In the genomic region with DNA sequence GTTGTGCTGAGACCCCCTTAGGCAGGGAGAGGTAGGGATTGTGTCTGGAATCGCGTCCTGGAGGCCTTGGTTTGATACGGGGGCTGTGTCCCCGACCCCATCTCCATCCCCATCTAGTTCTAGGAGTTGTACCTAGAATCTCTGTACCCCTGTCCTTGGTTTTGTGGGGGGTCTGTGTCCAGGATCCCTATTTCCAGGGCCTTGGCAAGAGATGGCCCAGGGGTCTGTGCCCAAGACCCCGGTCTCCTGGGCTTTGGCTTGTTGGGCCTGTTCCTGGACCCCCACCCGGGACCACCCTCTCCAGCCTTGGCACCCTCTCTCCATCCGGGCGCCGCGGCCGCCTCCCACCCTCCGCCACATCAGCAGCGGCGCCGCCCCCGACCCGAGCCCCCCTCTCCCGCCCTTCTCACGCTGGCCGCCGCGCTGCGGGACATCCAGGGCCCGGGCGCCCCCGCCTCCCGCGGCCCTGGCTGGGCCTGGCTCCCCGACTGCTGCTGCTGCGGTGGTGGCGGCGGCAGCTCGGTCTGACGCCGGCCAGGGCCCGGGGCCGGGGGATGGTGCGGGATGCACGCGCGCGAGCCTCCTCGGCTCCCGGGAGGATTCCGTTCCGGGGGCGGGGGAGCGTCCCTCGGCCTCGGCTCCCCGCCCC, we compare ENCODE assay signal across 8 cellular contexts. TPM values are rescaled to one million over a fixed set of nuclear protein-coding genes. Genes with fewer than 3 reads are reported as not detected.
DNase-seq lines count a peak whose midpoint lies in the region; ATAC-seq, FAIRE-seq and TF ChIP-seq lines count a peak whose summit lies in the region.

A gene (minus strand): TSS at position 602 of the 649 bp plus-strand sequence. CDS start 168 bp downstream, at position 434.

- CTCF ChIA-PET in K562 (lab: Yijun Ruan, JAX; ENCODE audit: low intra/inter-chr PET ratio), result interaction anchor here (0.6 kb wide), 1 partner anchor 22 kb away, joined by 3 read pairs; no protein-coding TSS in a partner anchor

- peak; percentile 17 for ATAC-seq in HG03175 (IDR thresholded peaks at IDR 0.05; ENCODE audit: unreplicated experiment)
- ATAC-seq in K562, result no peak
- ATAC-seq in GM21447 (IDR thresholded peaks at IDR 0.05; ENCODE audit: unreplicated experiment), result no peak

- H3K9ac ChIP-seq in BLaER1 (peak within 1 kb of the TSS; percentile 81), K562 (ENCODE audit: insufficient read depth in 1 of 2, low read depth in 2 of 2, low read length in 2 of 2) (peak within 1 kb of the TSS; percentile 73 to 92)

- H3K4me3 ChIP-seq in BLaER1, result peak within 1 kb of the TSS; percentile 77
- H3K4me3 ChIP-seq in K562, result peak within 1 kb of the TSS; percentile 65
- peak within 1 kb of the TSS; percentile 69 for H3K4me3 ChIP-seq in suprapubic skin

- no peaks in the 10 kb centered on the region for H3K9me3 ChIP-seq in BLaER1
- no peaks in the 10 kb centered on the region; the same call in 1 of the 2 replicates for H3K9me3 ChIP-seq in K562 (replicated peaks; ENCODE audit: control insufficient read depth, insufficient read depth, low read depth, low read length)
- no peaks in the 10 kb centered on the region for H3K9me3 ChIP-seq in suprapubic skin

- H3K27me3 ChIP-seq in BLaER1 (no peaks in the 10 kb centered on the region), K562 (ENCODE audit: control insufficient read depth in 2 of 2, insufficient read depth in 2 of 2, low read length in 2 of 2) (no peaks in the 10 kb centered on the region), suprapubic skin (no peaks in the 10 kb centered on the region)

- peak within 1 kb of the TSS; percentile 99 for H2AFZ ChIP-seq in K562 (ENCODE audit: low read depth, low read length)

- BruUV-seq in K562 (replicated peaks; lab: Mats Ljungman, UMichigan), result no TSS peak

- POLR2A ChIA-PET in K562 (lab: Yijun Ruan, JAX), result interaction anchor here (0.7 to 1.7 kb wide), 3 partner anchors 10 to 469 kb away, joined by 3 to 5 read pairs (median 3); no protein-coding TSS in a partner anchor

- H3K4me2 ChIP-seq in BLaER1 (peak within 1 kb of the TSS; percentile 98), K562 (ENCODE audit: insufficient read depth, low read length) (peak within 1 kb of the TSS; percentile 90)

- H3K36me3 ChIP-seq in BLaER1 (peaks cover 44% of the 10 kb centered on the region), K562 (ENCODE audit: control insufficient read depth, insufficient read depth, low read length) (peaks cover 36% of the 10 kb centered on the region; the same call in 2 of the 3 replicates), suprapubic skin (peaks cover 26% of the 10 kb centered on the region)

- H3K27ac ChIP-seq in BLaER1 (peak within 1 kb of the TSS; percentile 87), K562 (ENCODE audit: extremely low read depth, low read depth, low read length) (peak within 1 kb of the TSS; percentile 97), suprapubic skin (peak within 1 kb of the TSS; percentile 89)

- peaks cover 6% of the 10 kb centered on the region for H3K9me1 ChIP-seq in K562 (ENCODE audit: control insufficient read depth, insufficient read depth, low read length)

- no peak for FAIRE-seq in K562 (lab: Jason Lieb, UNC)

- no peak for TF ChIP-seq RAD21 in K562 (CRISPR knock-in tag; conservative IDR thresholded peaks at IDR 0.05 in 1 of 2, IDR thresholded peaks at IDR 0.05 in 1 of 2)

- DNase-seq in K562 (ENCODE audit: extremely low read depth in 1 of 4, low spot score in 3 of 4), result no peak
- DNase-seq in left kidney (ENCODE audit: low read depth, low spot score), result peak; percentile 22
- DNase-seq in suprapubic skin (ENCODE audit: low spot score in 2 of 2), result no peak
- DNase-seq in midbrain (lab: John Stamatoyannopoulos, UW), result no peak
- DNase-seq in NCI-H446 (lab: John Stamatoyannopoulos, UW), result no peak

- H3K79me2 ChIP-seq in K562 (ENCODE audit: control insufficient read depth, insufficient read depth, low read length), result peaks cover 36% of the 10 kb centered on the region

- H3K4me1 ChIP-seq in BLaER1, result peaks cover 36% of the 10 kb centered on the region
- peaks cover 39 to 56% of the 10 kb centered on the region in 2 experiments for H3K4me1 ChIP-seq in K562 (replicated peaks in 1 of 2; ENCODE audit: control insufficient read depth in 2 of 2, insufficient read depth in 2 of 2, low read length in 2 of 2)
- H3K4me1 ChIP-seq in suprapubic skin, result peaks cover 60% of the 10 kb centered on the region

- under 1% methylated on average over 30 of the region's 51 CpGs for WGBS in K562 (ENCODE audit: insufficient coverage, low coverage, missing lambda C conversion rate)
- WGBS in suprapubic skin, result 17% methylated on average over 1 of the region's 51 CpGs

- intact Hi-C loops in K562 (cut with micrococcal nuclease), result loop anchor here (2.0 kb wide), 1 partner anchor 23 kb away; no protein-coding TSS in a partner anchor

- TF ChIP-seq POLR2A in K562 (conservative IDR thresholded peaks at IDR 0.05), result no peak
- TF ChIP-seq POLR2A in suprapubic skin (IDR thresholded peaks at IDR 0.05), result peak in 1 of 2 donors; percentile 43

- TF ChIP-seq CTCF in K562 (IDR thresholded peaks at IDR 0.05 in 2 of 3, conservative IDR thresholded peaks at IDR 0.05 in 1 of 3; ENCODE audit: insufficient read depth in 2 of 3, low read depth in 1 of 3, low read length in 3 of 3), result no peak
- TF ChIP-seq CTCF in suprapubic skin (IDR thresholded peaks at IDR 0.05), result no peak

- H4K20me1 ChIP-seq in BLaER1 (no peaks in the 10 kb centered on the region), K562 (replicated peaks; ENCODE audit: control insufficient read depth, insufficient read depth, low read length) (0 out of 2 replicates have a peak, but pooled peaks cover 4% of the 10 kb centered on the region)

- TF ChIP-seq EP300 in K562 (IDR thresholded peaks at IDR 0.05; ENCODE audit: low read length) (no peak), suprapubic skin (IDR thresholded peaks at IDR 0.05) (no peak)

- in situ Hi-C loops in K562 (cut with MboI), result no loop called here

TF ChIP-seq in K562, 482 proteins besides CTCF, POLR2A, EP300 and RAD21 (continues in another document):
- TF ChIP-seq IFI16 (CRISPR knock-in tag; IDR thresholded peaks at IDR 0.05) (no peak), KAT7 (CRISPR knock-in tag; IDR thresholded peaks at IDR 0.05; ENCODE audit: borderline replicate concordance) (0 out of 2 replicates have a peak, but pooled peaks have one; percentile 21), YY1 (IDR thresholded peaks at IDR 0.05; ENCODE audit: borderline replicate concordance in 1 of 3, control insufficient read depth in 1 of 3, extremely low read depth in 1 of 3, insufficient read depth in 3 of 3, insufficient read length in 1 of 3, insufficient replicate concordance in 2 of 3, low read depth in 1 of 3, low read length in 2 of 3) (no peak), MEF2A (IDR thresholded peaks at IDR 0.05; ENCODE audit: control insufficient read depth, low read depth, low read length) (no peak), MYNN (IDR thresholded peaks at IDR 0.05) (no peak), MYNN (CRISPR knock-in tag; IDR thresholded peaks at IDR 0.05) (no peak), EWSR1 (IDR thresholded peaks at IDR 0.05; ENCODE audit: borderline replicate concordance, low read depth, partially characterized antibody) (no peak), POLR2AphosphoS2 (IDR thresholded peaks at IDR 0.05; ENCODE audit: low read length) (no peak)
- TF ChIP-seq, protein P1, sequence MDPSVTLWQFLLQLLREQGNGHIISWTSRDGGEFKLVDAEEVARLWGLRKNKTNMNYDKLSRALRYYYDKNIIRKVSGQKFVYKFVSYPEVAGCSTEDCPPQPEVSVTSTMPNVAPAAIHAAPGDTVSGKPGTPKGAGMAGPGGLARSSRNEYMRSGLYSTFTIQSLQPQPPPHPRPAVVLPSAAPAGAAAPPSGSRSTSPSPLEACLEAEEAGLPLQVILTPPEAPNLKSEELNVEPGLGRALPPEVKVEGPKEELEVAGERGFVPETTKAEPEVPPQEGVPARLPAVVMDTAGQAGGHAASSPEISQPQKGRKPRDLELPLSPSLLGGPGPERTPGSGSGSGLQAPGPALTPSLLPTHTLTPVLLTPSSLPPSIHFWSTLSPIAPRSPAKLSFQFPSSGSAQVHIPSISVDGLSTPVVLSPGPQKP (CRISPR knock-in tag; IDR thresholded peaks at IDR 0.05), result no peak
- TF ChIP-seq, protein P2, sequence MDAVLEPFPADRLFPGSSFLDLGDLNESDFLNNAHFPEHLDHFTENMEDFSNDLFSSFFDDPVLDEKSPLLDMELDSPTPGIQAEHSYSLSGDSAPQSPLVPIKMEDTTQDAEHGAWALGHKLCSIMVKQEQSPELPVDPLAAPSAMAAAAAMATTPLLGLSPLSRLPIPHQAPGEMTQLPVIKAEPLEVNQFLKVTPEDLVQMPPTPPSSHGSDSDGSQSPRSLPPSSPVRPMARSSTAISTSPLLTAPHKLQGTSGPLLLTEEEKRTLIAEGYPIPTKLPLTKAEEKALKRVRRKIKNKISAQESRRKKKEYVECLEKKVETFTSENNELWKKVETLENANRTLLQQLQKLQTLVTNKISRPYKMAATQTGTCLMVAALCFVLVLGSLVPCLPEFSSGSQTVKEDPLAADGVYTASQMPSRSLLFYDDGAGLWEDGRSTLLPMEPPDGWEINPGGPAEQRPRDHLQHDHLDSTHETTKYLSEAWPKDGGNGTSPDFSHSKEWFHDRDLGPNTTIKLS (IDR thresholded peaks at IDR 0.05; ENCODE audit: borderline replicate concordance, low read depth), result no peak

RNA-seq across cellular contexts. Expression of the gene that starts here (rescaled TPM):
- total RNA-seq in K562 (2011; cell fraction: chromatin; rRNA removed; ENCODE audit: low replicate concordance), result 39.2 and 53.7 TPM in 2 replicates
- total RNA-seq in K562 (2011; cell fraction: nucleolus; rRNA removed), result 24.0 and 29.3 TPM in 2 replicates
- 33.8 and 65.4 TPM in 2 replicates for total RNA-seq in K562 (2011; cell fraction: nucleoplasm; rRNA removed)
- 10.3 and 12.2 TPM in 2 replicates for total RNA-seq in K562 (2014; rRNA removed)
- total RNA-seq in K562 (2014; rRNA removed; fragmentation: Illumina TruSeq; extraction: Trizol), result 3.0 TPM in 2 replicates
- 5.0 and 5.7 TPM in 2 replicates for total RNA-seq in K562 (2015; rRNA removed; fragmentation: Illumina TruSeq; extraction: Trizol)
- 38.6 and 41.5 TPM in 2 replicates for total RNA-seq in K562 (2021)
- polyA plus RNA-seq in K562 (2011; rRNA removed), result 6.6 and 9.2 TPM in 2 replicates
- polyA plus RNA-seq in K562 (2011; cell fraction: cytosol; rRNA removed), result 6.5 and 15.8 TPM in 2 replicates
- polyA plus RNA-seq in K562 (2011; cell fraction: nucleus; rRNA removed), result 20.5 and 36.4 TPM in 2 replicates
- polyA plus RNA-seq in K562 (2012), result 12.7 and 13.9 TPM in 2 replicates
- polyA plus RNA-seq in K562 (2014; fragmentation: Illumina TruSeq; extraction: Trizol), result 9.0 and 13.7 TPM in 2 replicates
- polyA plus RNA-seq in K562 (2014; fragmentation: Nextera tagmentation; extraction: Ambion mirVana), result under 1 TPM; 0.39 to 0.63 TPM
- polyA plus RNA-seq in K562 (2014; rRNA removed), result 16.1 and 18.8 TPM in 2 replicates
- 14.8 and 16.7 TPM in 2 replicates for polyA minus RNA-seq in K562 (2011; rRNA and poly(A)+ RNA removed)
- polyA minus RNA-seq in K562 (2011; cell fraction: cytosol; rRNA and poly(A)+ RNA removed), result 4.8 and 6.4 TPM in 2 replicates
- 7.8 and 8.3 TPM in 2 replicates for polyA minus RNA-seq in K562 (2011; cell fraction: nucleus; rRNA and poly(A)+ RNA removed)
- 10 to 100 TPM; 20.5 to 38.2 (median 29.3) TPM for total RNA-seq in suprapubic skin
